Comparison of ENCODE assay signal across 24 cellular contexts in genomic region chr14:22382955-22383354, GRCh38.
DNase-seq lines count a peak whose midpoint lies in the region; ATAC-seq and TF ChIP-seq lines count a peak whose summit lies in the region.
"Had no signal": no experiment of that assay in that cellular context is flagged by ENCODE, and none has a peak within 500 bp of the region (broad histone marks: within the 10 kb centered on the region; RNA-seq: fewer than 3 reads in every experiment).

No MANE protein-coding gene starts in this region.

- no peak for TF ChIP-seq POLR2A in esophagus squamous epithelium (IDR thresholded peaks at IDR 0.05)

- no peaks in the 10 kb centered on the region for H3F3A ChIP-seq in GM23338 (replicated peaks; ENCODE audit: low read depth)

- H3K27me3 ChIP-seq in left lung, result peaks cover 0 to 4% of the 10 kb centered on the region in 2 donors
- H3K27me3 ChIP-seq in esophagus squamous epithelium, result peaks cover 0 to 8% (median 0%) of the 10 kb centered on the region in 4 donors
- no peaks in the 10 kb centered on the region for H3K27me3 ChIP-seq in GM23338 (ENCODE audit: insufficient read depth)
- H3K27me3 ChIP-seq: Peyer's patch had no signal

- H3K27ac ChIP-seq in left lung, result no peak overlapping the region
- no peak overlapping the region for H3K27ac ChIP-seq in esophagus squamous epithelium
- no peak overlapping the region for H3K27ac ChIP-seq in GM23338 (ENCODE audit: low read depth)
- H3K27ac ChIP-seq: left ventricle myocardium inferior, transverse colon had no signal

- peaks cover 0 to 3% of the 10 kb centered on the region in 2 donors for H3K4me1 ChIP-seq in left lung
- peaks cover 0 to 13% (median 0%) of the 10 kb centered on the region in 3 donors for H3K4me1 ChIP-seq in esophagus squamous epithelium
- H3K4me1 ChIP-seq in GM23338 (ENCODE audit: insufficient read depth), result peaks cover 8% of the 10 kb centered on the region
- H3K4me1 ChIP-seq: left ventricle myocardium inferior had no signal

- DNase-seq in activated naive CD4-positive, alpha-beta T cell (lab: John Stamatoyannopoulos, UW), result no peak
- no peak for DNase-seq in activated naive CD8-positive, alpha-beta T cell treated with anti-CD3 and anti-CD28 coated beads for 36 hours
- no peak for DNase-seq in stimulated activated naive B cell treated with anti-CD40 and anti-IgM and Interleukin-4, amounts not matched to agents 10 μg/mL and 1 μg/mL and 100 μg/mL, for 72 hours
- DNase-seq in left lung (no peak), esophagus squamous epithelium (lab: John Stamatoyannopoulos, UW) (no peak), GM23338 (ENCODE audit: low spot score) (no peak)
- DNase-seq: activated T-cell treated with anti-CD3 and anti-CD28 coated beads, Interleukin-2, amount 50 U/mL, for 48 hours; amygdala; DMS79 treated with DMSO at 0.1 percent for 48 hours; GF-D8; H7; IMR-90; left ventricle myocardium inferior; NCI-H1105; NCI-H1930; NCI-H524; NK-92 treated with Interleukin-12 subunit alpha and Interleukin-12 subunit beta, amount 100 ng/mL, for 24 hours; SIG-M5 had no signal

- H3K79me2 ChIP-seq in GM23338 (replicated peaks; ENCODE audit: insufficient read depth), result no peaks in the 10 kb centered on the region

- TF ChIP-seq CTCF in left lung (IDR thresholded peaks at IDR 0.05), result no peak
- no peak for TF ChIP-seq CTCF in esophagus squamous epithelium (IDR thresholded peaks at IDR 0.05)
- no peak for TF ChIP-seq CTCF in GM23338 (conservative IDR thresholded peaks at IDR 0.05; ENCODE audit: low read depth in 2 of 2)

- intact Hi-C loops in left lung (cut with DNase I) (no loop called here), esophagus squamous epithelium (cut with DNase I) (loop anchor here (10.0 kb wide), 1 partner anchor 172 kb away; no protein-coding TSS in a partner anchor)

- H3K27me3 Mint-ChIP-seq in activated naive CD4-positive, alpha-beta T cell treated with anti-CD3 and anti-CD28 coated beads, Interleukin-2, amount 50 U/mL, for 24 hours, result no peaks in the 10 kb centered on the region
- H3K27me3 Mint-ChIP-seq in activated naive CD8-positive, alpha-beta T cell treated with anti-CD3 and anti-CD28 coated beads for 36 hours, result no peaks in the 10 kb centered on the region
- H3K27me3 Mint-ChIP-seq in stimulated activated naive B cell treated with anti-CD40 and anti-IgM and Interleukin-4, amounts not matched to agents 10 μg/mL and 1 μg/mL and 100 μg/mL, for 72 hours, result no peaks in the 10 kb centered on the region
- H3K27me3 Mint-ChIP-seq in GM23338 (ENCODE audit: insufficient read depth, low read depth, poor library complexity), result no peaks in the 10 kb centered on the region
- H3K27me3 Mint-ChIP-seq: naive thymus-derived CD8-positive, alpha-beta T cell had no signal

- no peaks in the 10 kb centered on the region for H3K36me3 Mint-ChIP-seq in activated naive CD4-positive, alpha-beta T cell treated with anti-CD3 and anti-CD28 coated beads, Interleukin-2, amount 50 U/mL, for 24 hours
- H3K36me3 Mint-ChIP-seq in activated naive CD8-positive, alpha-beta T cell treated with anti-CD3 and anti-CD28 coated beads for 36 hours, result no peaks in the 10 kb centered on the region
- no peaks in the 10 kb centered on the region for H3K36me3 Mint-ChIP-seq in stimulated activated naive B cell treated with anti-CD40 and anti-IgM and Interleukin-4, amounts not matched to agents 10 μg/mL and 1 μg/mL and 100 μg/mL, for 72 hours
- no peaks in the 10 kb centered on the region for H3K36me3 Mint-ChIP-seq in GM23338 (ENCODE audit: low read depth)
- H3K36me3 Mint-ChIP-seq: mesothelial cell of epicardium; naive thymus-derived CD8-positive, alpha-beta T cell had no signal

- no peak overlapping the region for H3K4me2 ChIP-seq in GM23338

- H3K4me3 ChIP-seq in left lung (no peak overlapping the region), esophagus squamous epithelium (no peak overlapping the region), GM23338 (no peak overlapping the region)
- H3K4me3 ChIP-seq: left ventricle myocardium inferior, Peyer's patch, transverse colon had no signal

- H3K9me3 Mint-ChIP-seq in activated naive CD4-positive, alpha-beta T cell treated with anti-CD3 and anti-CD28 coated beads, Interleukin-2, amount 50 U/mL, for 24 hours, result no peaks in the 10 kb centered on the region
- no peaks in the 10 kb centered on the region for H3K9me3 Mint-ChIP-seq in activated naive CD8-positive, alpha-beta T cell treated with anti-CD3 and anti-CD28 coated beads for 36 hours
- H3K9me3 Mint-ChIP-seq in stimulated activated naive B cell treated with anti-CD40 and anti-IgM and Interleukin-4, amounts not matched to agents 10 μg/mL and 1 μg/mL and 100 μg/mL, for 72 hours, result no peaks in the 10 kb centered on the region
- no peaks in the 10 kb centered on the region for H3K9me3 Mint-ChIP-seq in GM23338
- H3K9me3 Mint-ChIP-seq: mesothelial cell of epicardium; naive thymus-derived CD8-positive, alpha-beta T cell had no signal

- H3K36me3 ChIP-seq in left lung, result no peaks in the 10 kb centered on the region
- H3K36me3 ChIP-seq in esophagus squamous epithelium, result no peaks in the 10 kb centered on the region
- no peaks in the 10 kb centered on the region for H3K36me3 ChIP-seq in GM23338 (ENCODE audit: insufficient read depth)
- H3K36me3 ChIP-seq: left ventricle myocardium inferior, Peyer's patch, transverse colon had no signal

- peak; percentile 2 for ATAC-seq in GM21737 (IDR thresholded peaks at IDR 0.05; ENCODE audit: unreplicated experiment)
- ATAC-seq in stimulated activated naive B cell treated with anti-CD40 and anti-IgM and Interleukin-4, amounts not matched to agents 10 μg/mL and 1 μg/mL and 100 μg/mL, for 72 hours (replicated peaks), result no peak
- no peak for ATAC-seq in left lung
- no peak for ATAC-seq in GM23338

- 88 to 100% methylated on average over 1 to 2 of the region's 2 CpGs for WGBS in esophagus squamous epithelium, 2 donors

- H4K20me1 ChIP-seq in GM23338 (replicated peaks; ENCODE audit: insufficient read depth), result no peaks in the 10 kb centered on the region

- H3K27ac Mint-ChIP-seq in activated naive CD4-positive, alpha-beta T cell treated with anti-CD3 and anti-CD28 coated beads, Interleukin-2, amount 50 U/mL, for 24 hours, result peak overlapping the region; percentile 23
- H3K27ac Mint-ChIP-seq in activated naive CD8-positive, alpha-beta T cell treated with anti-CD3 and anti-CD28 coated beads for 36 hours, result peak overlapping the region; percentile 38
- H3K27ac Mint-ChIP-seq in stimulated activated naive B cell treated with anti-CD40 and anti-IgM and Interleukin-4, amounts not matched to agents 10 μg/mL and 1 μg/mL and 100 μg/mL, for 72 hours, result peak overlapping the region; percentile 97
- no peak overlapping the region for H3K27ac Mint-ChIP-seq in GM23338
- H3K27ac Mint-ChIP-seq: mesothelial cell of epicardium had no signal

- H3K4me1 Mint-ChIP-seq in activated naive CD4-positive, alpha-beta T cell treated with anti-CD3 and anti-CD28 coated beads, Interleukin-2, amount 50 U/mL, for 24 hours, result no peaks in the 10 kb centered on the region
- no peaks in the 10 kb centered on the region for H3K4me1 Mint-ChIP-seq in activated naive CD8-positive, alpha-beta T cell treated with anti-CD3 and anti-CD28 coated beads for 36 hours
- peaks cover 55 to 78% of the 10 kb centered on the region in 2 donors for H3K4me1 Mint-ChIP-seq in stimulated activated naive B cell treated with anti-CD40 and anti-IgM and Interleukin-4, amounts not matched to agents 10 μg/mL and 1 μg/mL and 100 μg/mL, for 72 hours
- peaks cover 13% of the 10 kb centered on the region for H3K4me1 Mint-ChIP-seq in GM23338

- H3K9me2 ChIP-seq in GM23338 (ENCODE audit: insufficient read depth), result no peaks in the 10 kb centered on the region

- H3K9me3 ChIP-seq in left lung (no peaks in the 10 kb centered on the region), esophagus squamous epithelium (no peaks in the 10 kb centered on the region)
- H3K9me3 ChIP-seq: left ventricle myocardium inferior, Peyer's patch, transverse colon had no signal

- H2AFZ ChIP-seq in GM23338, result no peak overlapping the region

- H3K4me3 Mint-ChIP-seq in activated naive CD4-positive, alpha-beta T cell treated with anti-CD3 and anti-CD28 coated beads, Interleukin-2, amount 50 U/mL, for 24 hours, result no peak overlapping the region
- H3K4me3 Mint-ChIP-seq in activated naive CD8-positive, alpha-beta T cell treated with anti-CD3 and anti-CD28 coated beads for 36 hours, result no peak overlapping the region
- peak overlapping the region; percentile 33 to 52 for H3K4me3 Mint-ChIP-seq in stimulated activated naive B cell treated with anti-CD40 and anti-IgM and Interleukin-4, amounts not matched to agents 10 μg/mL and 1 μg/mL and 100 μg/mL, for 72 hours
- H3K4me3 Mint-ChIP-seq in GM23338, result no peak overlapping the region
- H3K4me3 Mint-ChIP-seq: mesothelial cell of epicardium; naive thymus-derived CD8-positive, alpha-beta T cell had no signal

TF ChIP-seq in GM23338, 12 proteins besides CTCF, POLR2A, EP300 and RAD21 (continues in another document):
- TF ChIP-seq ZNF331 (CRISPR knock-in tag; IDR thresholded peaks at IDR 0.05; ENCODE audit: low read depth), result no peak
- TF ChIP-seq NANOG (IDR thresholded peaks at IDR 0.05; ENCODE audit: borderline replicate concordance), result no peak
- no peak for TF ChIP-seq CREB1 (CRISPR knock-in tag; IDR thresholded peaks at IDR 0.05; ENCODE audit: low read depth)
- TF ChIP-seq ETS1 (IDR thresholded peaks at IDR 0.05), result no peak
- no peak for TF ChIP-seq POLR2AphosphoS5 (IDR thresholded peaks at IDR 0.05; ENCODE audit: low read depth)
- TF ChIP-seq EZH2 (IDR thresholded peaks at IDR 0.05; ENCODE audit: low read depth, unreplicated experiment), result no peak

Comparison
In these comparisons a context has a peak if more than half of its experiments do, and no peak if none do; other contexts are left out.
1. H3K4me3 Mint-ChIP-seq: peak in stimulated activated naive B cell treated with anti-CD40 and anti-IgM and Interleukin-4, amounts not matched to agents 10 μg/mL and 1 μg/mL and 100 μg/mL, for 72 hours (2 of 2); none in activated naive CD4-positive, alpha-beta T cell treated with anti-CD3 and anti-CD28 coated beads, Interleukin-2, amount 50 U/mL, for 24 hours (single experiment), activated naive CD8-positive, alpha-beta T cell treated with anti-CD3 and anti-CD28 coated beads for 36 hours (single experiment) and GM23338 (single experiment).